In genomic region chr18:13270279-13270911, GRCh38 we compare ENCODE assay signal across 24 cellular contexts. TPM values are rescaled to one million over a fixed set of nuclear protein-coding genes. Genes with fewer than 3 reads are reported as not detected.
DNase-seq lines count a peak whose midpoint lies in the region; ATAC-seq and TF ChIP-seq lines count a peak whose summit lies in the region.
"Had no signal": no experiment of that assay in that cellular context is flagged by ENCODE, and none has a peak within 500 bp of the region (broad histone marks: within the 10 kb centered on the region; RNA-seq: fewer than 3 reads in every experiment).

No MANE protein-coding gene starts in this region.

- no peak for TF ChIP-seq CTCF in heart right ventricle (IDR thresholded peaks at IDR 0.05)

- H3K27me3 Mint-ChIP-seq in dendritic cell treated with granulocyte-macrophage colony-stimulating factor and Interleukin-4, amounts not matched to agents 40 ng/mL and 50 ng/mL, for 4 days: no peaks in the 10 kb centered on the region
- no peaks in the 10 kb centered on the region for H3K27me3 Mint-ChIP-seq in activated CD8-positive, alpha-beta T cell treated with anti-CD3 and anti-CD28 coated beads, Interleukin-2, amount 10 ng/mL, durations not matched to agents 7 days and 5 days (ENCODE audit: low read depth)
- H3K27me3 Mint-ChIP-seq: activated T-helper 17 cell treated with anti-CD3 and anti-CD28 coated beads, Interleukin-2, amount 50 U/mL, for 72 hours had no signal

- peak overlapping the region; percentile 85 for H3K27ac Mint-ChIP-seq in dendritic cell treated with granulocyte-macrophage colony-stimulating factor and Interleukin-4, amounts not matched to agents 40 ng/mL and 50 ng/mL, for 4 days
- no peak overlapping the region for H3K27ac Mint-ChIP-seq in activated CD8-positive, alpha-beta T cell treated with anti-CD3 and anti-CD28 coated beads, Interleukin-2, amount 10 ng/mL, durations not matched to agents 7 days and 5 days

- H3K36me3 ChIP-seq in heart right ventricle (no peaks in the 10 kb centered on the region), muscle layer of colon (ENCODE audit: insufficient read depth, low read length) (no peaks in the 10 kb centered on the region)
- H3K36me3 ChIP-seq: lower lobe of right lung, neutrophil, thyroid gland had no signal

- intact Hi-C loops in heart right ventricle (cut with DNase I) (loop anchor here in 3 of 10 donors (2.0 to 10.0 kb wide), 3 partner anchors 46 to 107 kb away; no protein-coding TSS in a partner anchor), left ventricle myocardium superior (cut with micrococcal nuclease) (no loop called here)
- intact Hi-C loops in dendritic cell treated with granulocyte-macrophage colony-stimulating factor and Interleukin-4, amounts not matched to agents 40 ng/mL and 50 ng/mL, for 4 days (cut with micrococcal nuclease): no loop called here

- no peak for DNase-seq in heart right ventricle
- DNase-seq in left ventricle myocardium superior: no peak
- peak; percentile 6 for DNase-seq in ureter (ENCODE audit: low spot score)
- DNase-seq in DMS114 treated with DMSO at 0.1 percent for 48 hours (lab: John Stamatoyannopoulos, UW; ENCODE audit: unreplicated experiment): no peak
- DNase-seq in NCI-H2081 (lab: John Stamatoyannopoulos, UW): no peak
- no peak for DNase-seq in activated CD8-positive, alpha-beta T cell treated with anti-CD3 and anti-CD28 coated beads, Interleukin-2, amount 10 ng/mL, durations not matched to agents 7 days and 5 days
- DNase-seq: effector memory CD4-positive, alpha-beta T cell; EL; foreskin keratinocyte; lower lobe of right lung; NCI-H1417 treated with DMSO at 0.1 percent for 48 hours; PC-3; SHP77 treated with DMSO at 0.1 percent for 48 hours; stimulated activated CD4-positive, alpha-beta T cell treated with anti-CD3 and anti-CD28 coated beads, Interleukin-12 subunit alpha, Interleukin-12 subunit beta, amount 100 ng/mL, for 4 hours; stimulated activated naive CD4-positive, alpha-beta T cell treated with Interleukin-2 at 50 U/mL for 16 hours; thyroid gland had no signal

- H3K4me3 ChIP-seq in heart right ventricle: no peak overlapping the region
- no peak overlapping the region for H3K4me3 ChIP-seq in muscle layer of colon (ENCODE audit: low read depth in 1 of 2, low read length in 2 of 2)
- H3K4me3 ChIP-seq: hepatocyte, lower lobe of right lung, thyroid gland had no signal

- CTCF ChIA-PET in activated CD8-positive, alpha-beta T cell treated with anti-CD3 and anti-CD28 coated beads, Interleukin-2, amount 10 ng/mL, durations not matched to agents 7 days and 5 days (lab: Charles Lee): interaction anchor here (1.4 kb wide), 1 partner anchor 54 kb away, joined by 4 read pairs; no protein-coding TSS in a partner anchor

- no peak for ATAC-seq in heart right ventricle
- ATAC-seq in left ventricle myocardium superior: no peak
- no peak for ATAC-seq in activated CD8-positive, alpha-beta T cell treated with anti-CD3 and anti-CD28 coated beads, Interleukin-2, amount 10 ng/mL, durations not matched to agents 7 days and 5 days
- ATAC-seq: activated naive CD4-positive, alpha-beta T cell treated with anti-CD3 and anti-CD28 coated beads, Interleukin-2, amount 50 U/mL, for 72 hours; activated T-helper 17 cell treated with anti-CD3 and anti-CD28 coated beads, Interleukin-2, amount 50 U/mL, for 72 hours; foreskin keratinocyte; lower lobe of right lung; PC-3 had no signal

- peaks cover 19% of the 10 kb centered on the region for H3K36me3 Mint-ChIP-seq in dendritic cell treated with granulocyte-macrophage colony-stimulating factor and Interleukin-4, amounts not matched to agents 40 ng/mL and 50 ng/mL, for 4 days (ENCODE audit: low read depth)
- peaks cover 22% of the 10 kb centered on the region for H3K36me3 Mint-ChIP-seq in activated CD8-positive, alpha-beta T cell treated with anti-CD3 and anti-CD28 coated beads, Interleukin-2, amount 10 ng/mL, durations not matched to agents 7 days and 5 days (ENCODE audit: low read depth)
- H3K36me3 Mint-ChIP-seq: CD14-positive monocyte had no signal

- peaks cover 80% of the 10 kb centered on the region for H3K4me1 Mint-ChIP-seq in dendritic cell treated with granulocyte-macrophage colony-stimulating factor and Interleukin-4, amounts not matched to agents 40 ng/mL and 50 ng/mL, for 4 days (ENCODE audit: low read depth)
- peaks cover 78% of the 10 kb centered on the region for H3K4me1 Mint-ChIP-seq in activated CD8-positive, alpha-beta T cell treated with anti-CD3 and anti-CD28 coated beads, Interleukin-2, amount 10 ng/mL, durations not matched to agents 7 days and 5 days (ENCODE audit: low read depth)

- H3K4me3 Mint-ChIP-seq in dendritic cell treated with granulocyte-macrophage colony-stimulating factor and Interleukin-4, amounts not matched to agents 40 ng/mL and 50 ng/mL, for 4 days: no peak overlapping the region
- H3K4me3 Mint-ChIP-seq in activated CD8-positive, alpha-beta T cell treated with anti-CD3 and anti-CD28 coated beads, Interleukin-2, amount 10 ng/mL, durations not matched to agents 7 days and 5 days: no peak overlapping the region
- H3K4me3 Mint-ChIP-seq: CD14-positive monocyte had no signal

- H3K27me3 ChIP-seq in heart right ventricle: no peaks in the 10 kb centered on the region
- no peaks in the 10 kb centered on the region for H3K27me3 ChIP-seq in muscle layer of colon (ENCODE audit: control insufficient read depth in 1 of 2, insufficient read depth in 2 of 2, low read length in 2 of 2)
- H3K27me3 ChIP-seq: foreskin keratinocyte, hepatocyte, thyroid gland had no signal

- H3K4me1 ChIP-seq in heart right ventricle (peaks cover 37 to 100% (median 89%) of the 10 kb centered on the region in 9 donors), muscle layer of colon (ENCODE audit: insufficient read depth, low read length) (peaks cover 72% of the 10 kb centered on the region)
- H3K4me1 ChIP-seq: foreskin keratinocyte had no signal

- H3K9me3 ChIP-seq in heart right ventricle: no peaks in the 10 kb centered on the region
- H3K9me3 ChIP-seq in muscle layer of colon (ENCODE audit: low read length): no peaks in the 10 kb centered on the region
- H3K9me3 ChIP-seq: lower lobe of right lung, neutrophil, thyroid gland had no signal

- POLR2A ChIA-PET in activated CD8-positive, alpha-beta T cell treated with anti-CD3 and anti-CD28 coated beads, Interleukin-2, amount 10 ng/mL, durations not matched to agents 7 days and 5 days (lab: Charles Lee): no interaction called here

- no peak overlapping the region for H3K9ac ChIP-seq in muscle layer of colon (ENCODE audit: low read length)

- no peaks in the 10 kb centered on the region for H3K9me3 Mint-ChIP-seq in dendritic cell treated with granulocyte-macrophage colony-stimulating factor and Interleukin-4, amounts not matched to agents 40 ng/mL and 50 ng/mL, for 4 days
- H3K9me3 Mint-ChIP-seq in activated CD8-positive, alpha-beta T cell treated with anti-CD3 and anti-CD28 coated beads, Interleukin-2, amount 10 ng/mL, durations not matched to agents 7 days and 5 days (ENCODE audit: insufficient read depth): no peaks in the 10 kb centered on the region
- H3K9me3 Mint-ChIP-seq: activated naive CD4-positive, alpha-beta T cell treated with anti-CD3 and anti-CD28 coated beads, Interleukin-2, amount 50 U/mL, for 72 hours; activated T-helper 17 cell treated with anti-CD3 and anti-CD28 coated beads, Interleukin-2, amount 50 U/mL, for 72 hours; CD14-positive monocyte had no signal

- WGBS in heart right ventricle, 2 donors: 87 to 90% methylated on average over 11 of the region's 11 CpGs

- H3K27ac ChIP-seq in heart right ventricle (peak overlapping the region in 7 of 10 donors; percentile 60 to 81 (median 73)), muscle layer of colon (ENCODE audit: low read depth, low read length) (peak overlapping the region; percentile 84)
- H3K27ac ChIP-seq: foreskin keratinocyte, lower lobe of right lung, neutrophil had no signal

RNA-seq across cellular contexts. Expression of gene LDLRAD4, which starts 51.8 kb away (rescaled TPM):
- total RNA-seq in heart right ventricle (10 to 100 TPM; 26.3 to 74.6 (median 35.4) TPM), left ventricle myocardium superior (26.0 TPM), ureter (39.7 TPM)
- 10 to 100 TPM in 1 of 2 donors, 1 to 10 TPM in 1; 5.4 to 12.1 TPM for polyA plus RNA-seq in heart right ventricle
- total RNA-seq in activated CD8-positive, alpha-beta T cell treated with anti-CD3 and anti-CD28 coated beads, Interleukin-2, amount 10 ng/mL, durations not matched to agents 7 days and 5 days: 10 to 100 TPM; 34.3 to 35.7 TPM
- total RNA-seq: foreskin keratinocyte, NCI-H460, PC-3 had no signal
- polyA plus RNA-seq: foreskin keratinocyte had no signal
